In the genomic region with DNA sequence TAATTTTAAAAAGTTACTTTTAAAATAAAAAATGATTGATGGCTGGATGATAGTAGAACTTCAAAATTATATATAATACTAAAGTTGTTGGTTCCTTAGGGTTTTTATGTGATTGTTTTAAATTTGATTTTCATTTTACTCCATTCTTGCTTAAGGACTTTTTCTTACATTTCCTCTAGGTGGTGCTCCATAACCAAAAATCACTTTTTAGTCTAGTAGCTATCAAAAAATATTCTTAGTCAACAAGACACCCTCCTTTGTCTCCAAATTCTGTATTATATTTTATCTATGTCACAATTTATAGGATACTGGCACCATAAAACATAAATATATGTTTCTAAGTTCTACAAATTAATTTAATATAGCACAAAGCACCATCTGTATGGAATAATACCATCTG, we compare ENCODE assay signal across 8 cellular contexts.
A peak's percentile ranks its signal among the peaks of the same experiment; 100 is the strongest.
DNase-seq lines count a peak whose midpoint lies in the region; ATAC-seq, FAIRE-seq and TF ChIP-seq lines count a peak whose summit lies in the region.

No MANE protein-coding gene starts in this region.

- no peaks in the 10 kb centered on the region for H3K79me2 ChIP-seq in GM12878 (ENCODE audit: control insufficient read depth, insufficient read depth, low read length)

- no TSS peak for BruUV-seq in GM12878 (replicated peaks; lab: Mats Ljungman, UMichigan)

- SMC1A ChIA-PET in GM12878 (lab: Charles Lee; ENCODE audit: uncharacterized antibody, unreplicated experiment), result interaction anchor here (0.8 to 2.0 kb wide), 4 partner anchors 197 to 500 kb away, joined by 3 to 10 read pairs (median 6); no protein-coding TSS in a partner anchor

- no peak overlapping the region for H2AFZ ChIP-seq in GM12878 (ENCODE audit: control insufficient read depth, low read depth, low read length)

- H3K9me3 ChIP-seq in GM12878 (replicated peaks; ENCODE audit: control insufficient read depth, insufficient read depth, low read length), result no peaks in the 10 kb centered on the region
- H3K9me3 ChIP-seq in lower lobe of right lung, result no peaks in the 10 kb centered on the region

- H3K4me2 ChIP-seq in GM12878 (ENCODE audit: control insufficient read depth, insufficient read depth), result no peak overlapping the region

- TF ChIP-seq EP300 in GM12878 (IDR thresholded peaks at IDR 0.05; ENCODE audit: borderline replicate concordance in 1 of 2, control insufficient read depth in 1 of 2, low read depth in 2 of 2, low read length in 2 of 2), result no peak

- no peaks in the 10 kb centered on the region for H4K20me1 ChIP-seq in GM12878 (ENCODE audit: control insufficient read depth, insufficient read depth)

- POLR2A ChIA-PET in GM12878 (lab: Charles Lee), result no interaction called here

- FAIRE-seq in GM12878 (lab: Jason Lieb, UNC), result no peak

- intact Hi-C loops in GM12878 (cut with micrococcal nuclease; ENCODE audit: unreplicated experiment) (loop anchor here (1.0 kb wide), 2 partner anchors 318 to 500 kb away; no protein-coding TSS in a partner anchor), lower lobe of right lung (cut with DNase I) (no loop called here)

- ATAC-seq in GM12878, result 0 out of 3 replicates have a peak, but pooled peaks have one; percentile 37
- ATAC-seq in lower lobe of right lung, result no peak
- no peak for ATAC-seq in HG03045 (IDR thresholded peaks at IDR 0.05; ENCODE audit: unreplicated experiment)

- CTCF ChIA-PET in GM12878 (lab: Yijun Ruan, JAX), result interaction anchor here (0.7 to 2.2 kb wide), 7 partner anchors 244 to 1081 kb away, joined by 3 to 12 read pairs (median 7); no protein-coding TSS in a partner anchor

- H3K4me1 ChIP-seq in GM12878 (ENCODE audit: control insufficient read depth, insufficient read depth, low read length), result no peaks in the 10 kb centered on the region
- H3K4me1 ChIP-seq in lower lobe of right lung, result no peaks in the 10 kb centered on the region

- DNase-seq in NCI-H1105 treated with DMSO at 0.1 percent for 48 hours (lab: John Stamatoyannopoulos, UW), result peak; percentile 27
- DNase-seq in NCI-H1105 (lab: John Stamatoyannopoulos, UW), result no peak
- peak; percentile 4 for DNase-seq in LoVo (ENCODE audit: low spot score)
- peak; percentile 1 for DNase-seq in GM12878 (ENCODE audit: low read depth, low spot score)
- no peak for DNase-seq in lower lobe of right lung
- DNase-seq in NCI-H1930 (lab: John Stamatoyannopoulos, UW), result no peak
- no peak for DNase-seq in middle frontal gyrus (ENCODE audit: extremely low spot score, low spot score)

- TF ChIP-seq POLR2A in GM12878 (IDR thresholded peaks at IDR 0.05; ENCODE audit: low read depth, low read length), result no peak

- RAD21 ChIA-PET in GM12878 (lab: Charles Lee; ENCODE audit: unreplicated experiment), result interaction anchor here (1.0 to 1.5 kb wide), 4 partner anchors 244 to 501 kb away, joined by 3 to 9 read pairs (median 6); no protein-coding TSS in a partner anchor

- peak; percentile 30 to 49 (median 36); a peak in 4 of 6 replicates for TF ChIP-seq CTCF in GM12878 (IDR thresholded peaks at IDR 0.05 in 2 of 3, conservative IDR thresholded peaks at IDR 0.05 in 1 of 3; ENCODE audit: control insufficient read depth in 2 of 3, extremely low read depth in 1 of 3, insufficient read depth in 1 of 3, low read depth in 3 of 3, low read length in 3 of 3)
- peak; percentile 32 for TF ChIP-seq CTCF in lower lobe of right lung (IDR thresholded peaks at IDR 0.05)

- H3K36me3 ChIP-seq in GM12878 (ENCODE audit: control insufficient read depth in 2 of 2, insufficient read depth in 2 of 2, low read length in 1 of 2) (no peaks in the 10 kb centered on the region), lower lobe of right lung (no peaks in the 10 kb centered on the region)

- no peaks in the 10 kb centered on the region for H3K27me3 ChIP-seq in GM12878 (replicated peaks in 1 of 2; ENCODE audit: control insufficient read depth in 2 of 2, insufficient read depth in 2 of 2, low read length in 1 of 2)
- no peaks in the 10 kb centered on the region for H3K27me3 ChIP-seq in lower lobe of right lung (ENCODE audit: low read depth)

- H3K9ac ChIP-seq in GM12878 (ENCODE audit: control insufficient read depth, insufficient read depth, low read length), result no peak overlapping the region

- peak; percentile 65 for TF ChIP-seq RAD21 in GM12878 (IDR thresholded peaks at IDR 0.05; ENCODE audit: insufficient read depth, low read depth, low read length)

- in situ Hi-C loops in GM12878 (cut with MboI), result loop anchor here (5.0 to 10.0 kb wide), 2 partner anchors 320 to 498 kb away; no protein-coding TSS in a partner anchor

- no peak overlapping the region for H3K4me3 ChIP-seq in GM12878
- no peak overlapping the region for H3K4me3 ChIP-seq in lower lobe of right lung

- no peak overlapping the region for H3K27ac ChIP-seq in GM12878 (ENCODE audit: control insufficient read depth, insufficient read depth)
- H3K27ac ChIP-seq in lower lobe of right lung, result no peak overlapping the region

TF ChIP-seq in GM12878, 131 proteins besides CTCF, POLR2A, EP300 and RAD21:
- no peak for TF ChIP-seq MTA2 (IDR thresholded peaks at IDR 0.05; ENCODE audit: low read depth)
- TF ChIP-seq SMC3 (IDR thresholded peaks at IDR 0.05; ENCODE audit: borderline replicate concordance, low read length), result peak; percentile 37; the same call in 1 of the 2 replicates
- no peak for TF ChIP-seq GABPA (IDR thresholded peaks at IDR 0.05; ENCODE audit: low read depth)
- no peak for TF ChIP-seq E4F1 (IDR thresholded peaks at IDR 0.05; ENCODE audit: borderline replicate concordance, partially characterized antibody)
- no peak for TF ChIP-seq MTA3 (IDR thresholded peaks at IDR 0.05; ENCODE audit: borderline replicate concordance, low read length)

Comparison
In these comparisons a context has a peak if more than half of its experiments do, and no peak if none do; other contexts are left out.
1. DNase-seq: peak in NCI-H1105 treated with DMSO at 0.1 percent for 48 hours (single experiment), LoVo (single experiment) and GM12878 (single experiment); none in NCI-H1105 (single experiment), lower lobe of right lung (single experiment), NCI-H1930 (0 of 2) and middle frontal gyrus (single experiment).